ENCODE assay signal across 1 cellular context in genomic region chr3:169041677-169042171, GRCh38.
TF ChIP-seq lines count a peak whose summit lies in the region.

No MANE protein-coding gene starts in this region.

TF ChIP-seq in H1, 55 proteins besides CTCF, POLR2A, EP300 and RAD21 (continued from another document):
- TF ChIP-seq CHD7 (IDR thresholded peaks at IDR 0.05; ENCODE audit: insufficient replicate concordance, low read length) = no peak
- TF ChIP-seq CEBPB (IDR thresholded peaks at IDR 0.05; ENCODE audit: low read depth, low read length) = no peak
- no peak for TF ChIP-seq ASH2L (IDR thresholded peaks at IDR 0.05; ENCODE audit: low read length)
- TF ChIP-seq CBX8 (IDR thresholded peaks at IDR 0.05; ENCODE audit: borderline replicate concordance, low read depth, low read length) = no peak
- no peak for TF ChIP-seq RNF2 (IDR thresholded peaks at IDR 0.05; ENCODE audit: borderline replicate concordance, low read depth, low read length, missing control alignments, poor library complexity, severe bottlenecking)
- no peak for TF ChIP-seq SIN3A (conservative IDR thresholded peaks at IDR 0.05 in 1 of 2, IDR thresholded peaks at IDR 0.05 in 1 of 2; ENCODE audit: low read depth in 1 of 2, low read length in 2 of 2)
- no peak for TF ChIP-seq BRCA1 (IDR thresholded peaks at IDR 0.05; ENCODE audit: low read depth, low read length)
TF ChIP-seq in H1: peak in this region for 1.
